ENCODE assay signal across 28 cellular contexts in the genomic region with DNA sequence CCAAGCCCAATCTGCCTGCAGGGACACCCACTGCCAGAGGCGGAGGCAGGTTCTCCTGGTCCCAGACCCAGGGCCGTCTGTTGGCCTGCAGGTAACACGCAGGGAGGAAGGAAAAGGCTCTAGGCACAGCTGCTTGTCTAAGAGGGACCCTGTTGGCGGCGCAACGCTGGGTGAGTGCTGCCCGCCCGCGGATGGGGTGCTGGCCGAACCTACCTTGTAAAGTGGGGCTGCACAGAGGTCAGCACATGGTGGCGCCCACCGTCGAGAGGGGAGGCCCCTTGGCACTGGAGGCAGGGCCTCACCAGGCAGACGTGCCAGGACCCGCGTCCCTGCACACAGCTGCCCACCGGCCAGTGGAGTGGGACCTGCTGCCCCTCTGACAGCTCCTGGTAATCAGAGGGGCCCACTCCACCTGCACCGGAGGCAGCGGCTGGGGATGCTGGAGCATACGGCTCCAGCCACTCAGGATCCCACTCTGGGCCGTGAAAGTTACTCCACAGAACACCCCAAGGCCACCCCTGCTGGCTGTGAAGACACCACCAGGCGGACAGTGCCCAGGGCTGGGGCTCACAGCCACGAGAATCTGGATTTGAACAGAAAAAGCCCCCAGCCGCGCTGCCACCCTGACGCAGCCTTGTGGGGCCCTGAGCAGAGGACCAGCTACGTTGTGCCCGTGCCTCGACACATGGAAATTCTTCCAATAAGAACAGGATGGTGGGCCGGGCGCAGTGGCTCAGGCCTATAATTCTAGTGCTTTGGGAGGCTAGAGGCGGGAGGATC. TPM values are rescaled to one million over a fixed set of nuclear protein-coding genes. Genes with fewer than 3 reads are reported as not detected.
"Had no signal": no experiment of that assay in that cellular context is flagged by ENCODE, and none has a peak within 500 bp of the region (broad histone marks: within the 10 kb centered on the region; RNA-seq: fewer than 3 reads in every experiment).

No MANE protein-coding gene starts in this region.

- H3K79me2 ChIP-seq: hepatocyte, parathyroid adenoma had no signal

- H3K4me1 ChIP-seq: adrenal gland, ascending aorta, parathyroid adenoma, right lobe of liver, testis, vagina had no signal

- H3K4me2 ChIP-seq: hepatocyte, smooth muscle cell had no signal

- H3K9me3 ChIP-seq: adrenal gland, ascending aorta, right lobe of liver, testis, vagina had no signal

- DNase-seq: activated CD4-positive, alpha-beta T cell treated with anti-CD3 and anti-CD28 coated beads for 4 hours; activated CD4-positive, alpha-beta T cell treated with anti-CD3 and anti-CD28 coated beads, Interleukin-2, amount 50 U/mL, for 48 hours; activated CD4-positive, CD25-positive, alpha-beta regulatory T cell; activated effector memory CD4-positive, alpha-beta T cell treated with anti-CD3 and anti-CD28 coated beads, Interleukin-2, amount 50 U/mL, for 16 hours; activated T-cell treated with anti-CD3 and anti-CD28 coated beads, Interleukin-2, amount 50 U/mL, for 72 hours; adrenal gland; brain microvascular endothelial cell; central memory CD4-positive, alpha-beta T cell; effector memory CD4-positive, alpha-beta T cell; foreskin melanocyte; left colon; midbrain; stimulated activated CD4-positive, alpha-beta T cell treated with anti-CD3 and anti-CD28 coated beads, Interleukin-2, amount 100 ng/mL, for 48 hours; stimulated activated CD8-positive, alpha-beta memory T cell treated with anti-CD3 and anti-CD28 coated beads, Interleukin-4, amount 100 ng/mL, for 48 hours; stimulated activated naive B cell treated with anti-CD40 and anti-IgM and Interleukin-4, amounts not matched to agents 10 μg/mL and 1 μg/mL and 100 μg/mL, for 72 hours; T1000; testis; trophoblast cell had no signal

- FAIRE-seq: colon, endothelial cell of umbilical vein, islet of Langerhans had no signal

- H3K4me3 ChIP-seq: adrenal gland, ascending aorta, hepatocyte, right lobe of liver, smooth muscle cell, testis, vagina had no signal

- H2AFZ ChIP-seq: hepatocyte, parathyroid adenoma had no signal

- H3K36me3 ChIP-seq: adrenal gland, brain microvascular endothelial cell, right lobe of liver, vagina had no signal

- H3K27me3 ChIP-seq: ascending aorta, brain microvascular endothelial cell, right lobe of liver, testis, vagina had no signal

- H3K27ac ChIP-seq: adrenal gland, ascending aorta, brain microvascular endothelial cell, hepatocyte, parathyroid adenoma, right lobe of liver, testis, vagina had no signal

- ATAC-seq: activated T-cell treated with anti-CD3 and anti-CD28 coated beads, Interleukin-2, amount 50 U/mL, for 72 hours; esophagus mucosa; left colon; right lobe of liver; stimulated activated naive B cell treated with anti-CD40 and anti-IgM and Interleukin-4, amounts not matched to agents 10 μg/mL and 1 μg/mL and 100 μg/mL, for 72 hours had no signal

- H3K9ac ChIP-seq: parathyroid adenoma had no signal

RNA-seq across cellular contexts. Expression of a gene that starts 24.0 kb away (rescaled TPM):
- total RNA-seq: ascending aorta, hepatocyte, smooth muscle cell had no signal
- polyA plus RNA-seq: smooth muscle cell had no signal
